13 cellular contexts compared by ENCODE assay signal in genomic region chr3:177525987-177526712, GRCh38.
DNase-seq lines count a peak whose midpoint lies in the region; ATAC-seq and TF ChIP-seq lines count a peak whose summit lies in the region.
"Had no signal": no experiment of that assay in that cellular context is flagged by ENCODE, and none has a peak within 500 bp of the region (broad histone marks: within the 10 kb centered on the region; RNA-seq: fewer than 3 reads in every experiment).

No MANE protein-coding gene starts in this region.

- H3K36me3 ChIP-seq in adipocyte (ENCODE audit: control insufficient read depth, insufficient read depth, low read length, severe bottlenecking) (no peaks in the 10 kb centered on the region), colonic mucosa (no peaks in the 10 kb centered on the region)

- intact Hi-C loops in colonic mucosa (cut with DNase I): no loop called here

- H3K27ac ChIP-seq in colonic mucosa: no peak overlapping the region
- H3K27ac ChIP-seq: RWPE1 had no signal

- H3K4me3 ChIP-seq in adipocyte (ENCODE audit: low read length): no peak overlapping the region
- no peak overlapping the region for H3K4me3 ChIP-seq in colonic mucosa

- in situ Hi-C loops in KBM-7 (cut with MboI; ENCODE audit: low pct_unique_long_range_greater_than_20kb, low sequenced_read_pairs): no loop called here

- peaks cover 37% of the 10 kb centered on the region for H3K4me1 ChIP-seq in adipocyte (ENCODE audit: control insufficient read depth, insufficient read depth, low read length)
- peaks cover 15% of the 10 kb centered on the region for H3K4me1 ChIP-seq in colonic mucosa

- no peak for ATAC-seq in GM19351 (IDR thresholded peaks at IDR 0.05; ENCODE audit: unreplicated experiment)

- DNase-seq in AML-193 (lab: John Stamatoyannopoulos, UW): peak; percentile 70 to 84
- peak; percentile 31 for DNase-seq in KBM-7
- peak; percentile 73 for DNase-seq in adipocyte (ENCODE audit: low read depth)
- DNase-seq in medulla oblongata (ENCODE audit: extremely low spot score): peak; percentile 62
- DNase-seq in NCI-H1930 (lab: John Stamatoyannopoulos, UW): no peak
- no peak for DNase-seq in colonic mucosa
- DNase-seq in SK-N-DZ (ENCODE audit: low spot score): no peak
- DNase-seq: activated CD4-positive, alpha-beta T cell treated with anti-CD3 and anti-CD28 coated beads for 4 hours; activated naive CD4-positive, alpha-beta T cell treated with anti-CD3 and anti-CD28 coated beads, Interleukin-2, amount 10 ng/mL, durations not matched to agents 7 days and 5 days; NCI-H1092; stimulated activated CD4-positive, alpha-beta T cell treated with anti-CD3 and anti-CD28 coated beads, Interleukin-4, amount 100 ng/mL, for 1 hour had no signal

- H3K9ac ChIP-seq in adipocyte (ENCODE audit: low read length): no peak overlapping the region
- no peak overlapping the region for H3K9ac ChIP-seq in colonic mucosa (ENCODE audit: low read depth in 2 of 2, low read length in 2 of 2)

- H3K9me3 ChIP-seq in adipocyte (ENCODE audit: control insufficient read depth, low read length) (no peaks in the 10 kb centered on the region), colonic mucosa (no peaks in the 10 kb centered on the region)

- no peak for TF ChIP-seq CTCF in colonic mucosa (IDR thresholded peaks at IDR 0.05)

- H3K27me3 ChIP-seq in adipocyte (replicated peaks; ENCODE audit: control insufficient read depth, insufficient read depth, low read length) (no peaks in the 10 kb centered on the region), colonic mucosa (no peaks in the 10 kb centered on the region)

Comparison
In these comparisons a context has a peak if more than half of its experiments do, and no peak if none do; other contexts are left out.
1. DNase-seq: peak in AML-193 (2 of 2), KBM-7 (single experiment), adipocyte (single experiment) and medulla oblongata (single experiment); none in NCI-H1930 (0 of 2), colonic mucosa (single experiment) and SK-N-DZ (single experiment).